9 cellular contexts compared by ENCODE assay signal in genomic region chr9:113886003-113886324, GRCh38. TPM values are rescaled to one million over a fixed set of nuclear protein-coding genes. Genes with fewer than 3 reads are reported as not detected.
A peak's percentile ranks its signal among the peaks of the same experiment; 100 is the strongest.
DNase-seq lines count a peak whose midpoint lies in the region; ATAC-seq lines count a peak whose summit lies in the region.
"Had no signal": no experiment of that assay in that cellular context is flagged by ENCODE, and none has a peak within 500 bp of the region (broad histone marks: within the 10 kb centered on the region; RNA-seq: fewer than 3 reads in every experiment).

No MANE protein-coding gene starts in this region.

- peaks cover 8% of the 10 kb centered on the region for H3K4me1 ChIP-seq in CD8-positive, alpha-beta memory T cell (ENCODE audit: insufficient read depth, low read length)

- H3K27me3 ChIP-seq in CD8-positive, alpha-beta memory T cell (ENCODE audit: insufficient read depth, low read length, poor library complexity, severe bottlenecking): no peaks in the 10 kb centered on the region

- H3K27ac Mint-ChIP-seq in CD8-positive, alpha-beta memory T cell: peak overlapping the region in 4 of 8 donors; percentile 39 to 83 (median 65)
- H3K27ac Mint-ChIP-seq in T-helper 17 cell: no peak overlapping the region

- ATAC-seq in T-helper 17 cell: no peak
- peak; percentile 78 for ATAC-seq in Right ventricle myocardium superior (ENCODE audit: poor library complexity)
- ATAC-seq in sciatic nerve: peak; percentile 73
- ATAC-seq in GM21447 (IDR thresholded peaks at IDR 0.05; ENCODE audit: unreplicated experiment): no peak
- no peak for ATAC-seq in GM18517 (IDR thresholded peaks at IDR 0.05; ENCODE audit: unreplicated experiment)

- peaks cover 10 to 22% (median 15%) of the 10 kb centered on the region in 3 donors for H3K4me1 Mint-ChIP-seq in CD8-positive, alpha-beta memory T cell
- peaks cover 7% of the 10 kb centered on the region for H3K4me1 Mint-ChIP-seq in T-helper 17 cell

- POLR2A ChIA-PET in CD8-positive, alpha-beta memory T cell (lab: Charles Lee): no interaction called here

- CTCF ChIA-PET in CD8-positive, alpha-beta memory T cell (lab: Charles Lee): no interaction called here

- intact Hi-C loops in Right ventricle myocardium superior (cut with DNase I): no loop called here
- intact Hi-C loops in sciatic nerve (cut with DNase I): no loop called here

- peaks cover 0 to 3% of the 10 kb centered on the region in 2 donors for H3K27me3 Mint-ChIP-seq in CD8-positive, alpha-beta memory T cell
- peaks cover 24% of the 10 kb centered on the region for H3K27me3 Mint-ChIP-seq in T-helper 17 cell

- peak overlapping the region; percentile 51 to 82 (median 76) for H3K4me3 Mint-ChIP-seq in CD8-positive, alpha-beta memory T cell
- H3K4me3 Mint-ChIP-seq in T-helper 17 cell: peak overlapping the region; percentile 78

- H3K36me3 Mint-ChIP-seq in CD8-positive, alpha-beta memory T cell: no peaks in the 10 kb centered on the region
- peaks cover 6% of the 10 kb centered on the region for H3K36me3 Mint-ChIP-seq in T-helper 17 cell (ENCODE audit: low read depth)

- H3K9me3 ChIP-seq in CD8-positive, alpha-beta memory T cell (ENCODE audit: low read length): no peaks in the 10 kb centered on the region
- no peaks in the 10 kb centered on the region for H3K9me3 ChIP-seq in T-helper 17 cell (ENCODE audit: control insufficient read depth, low read length, poor library complexity, severe bottlenecking)

- peaks cover 0 to 10% (median 2%) of the 10 kb centered on the region in 5 donors for H3K9me3 Mint-ChIP-seq in CD8-positive, alpha-beta memory T cell

- H3K36me3 ChIP-seq in CD8-positive, alpha-beta memory T cell (ENCODE audit: insufficient read depth, low read length): no peaks in the 10 kb centered on the region

- DNase-seq in CD8-positive, alpha-beta memory T cell: no peak
- DNase-seq in T-helper 17 cell: no peak
- DNase-seq in Right ventricle myocardium superior: no peak
- DNase-seq in sciatic nerve (ENCODE audit: low spot score): no peak
- no peak for DNase-seq in H4 (ENCODE audit: low spot score)
- no peak for DNase-seq in NCI-H774 (lab: John Stamatoyannopoulos, UW)
- DNase-seq: NCI-H2171 treated with DMSO at 0.1 percent for 48 hours had no signal

- peak overlapping the region; percentile 52 for H3K4me3 ChIP-seq in CD8-positive, alpha-beta memory T cell (ENCODE audit: low read length)

- no peak overlapping the region for H3K27ac ChIP-seq in CD8-positive, alpha-beta memory T cell (ENCODE audit: low read depth, low read length)

RNA-seq across cellular contexts. Expression of gene ZNF618, which starts 9.9 kb away (rescaled TPM):
- under 1 TPM; 0.55 to 0.57 TPM for total RNA-seq in CD8-positive, alpha-beta memory T cell
- polyA plus RNA-seq in CD8-positive, alpha-beta memory T cell: 1.2 TPM
- total RNA-seq in T-helper 17 cell (1 to 10 TPM in 1 of 2 donors, under 1 TPM in 1; 0.60 to 1.7 TPM), Right ventricle myocardium superior (2.0 TPM), sciatic nerve (15.5 TPM)
- total RNA-seq in H4 (2014; rRNA removed; shearing (Covaris generic)): 4.8 and 4.9 TPM in 2 replicates

Comparison
In these comparisons a context has a peak if more than half of its experiments do, and no peak if none do; other contexts are left out.
1. ATAC-seq: peak in Right ventricle myocardium superior (single experiment) and sciatic nerve (single experiment); none in T-helper 17 cell (single experiment), GM21447 (single experiment) and GM18517 (single experiment).